ENCODE assay signal across 24 cellular contexts in genomic region chr6:140047321-140047720, GRCh38.
"Had no signal": no experiment of that assay in that cellular context is flagged by ENCODE, and none has a peak within 500 bp of the region (broad histone marks: within the 10 kb centered on the region; RNA-seq: fewer than 3 reads in every experiment).

No MANE protein-coding gene starts in this region.

- ATAC-seq: psoas muscle; right cardiac atrium; right lobe of liver; stimulated activated effector memory CD8-positive, alpha-beta T cell treated with anti-CD3 and anti-CD28 coated beads, Interleukin-12 subunit alpha, Interleukin-12 subunit beta, amount 100 ng/mL, for 72 hours; stimulated activated naive B cell treated with anti-CD40 and anti-IgM and Interleukin-4, amounts not matched to agents 10 μg/mL and 1 μg/mL and 100 μg/mL, for 72 hours had no signal

- H3K27me3 ChIP-seq: neural progenitor cell, ovary, right lobe of liver, sigmoid colon, stomach, thyroid gland, tibial nerve, upper lobe of left lung, vagina had no signal

- DNase-seq: occipital lobe; ovary; posterior cingulate gyrus; psoas muscle; right cardiac atrium; right lobe of liver; sigmoid colon; small intestine; stimulated activated CD4-positive, alpha-beta T cell treated with anti-CD3 and anti-CD28 coated beads, Interleukin-15, amount 100 ng/mL, for 24 hours; stimulated activated CD4-positive, alpha-beta T cell treated with anti-CD3 and anti-CD28 coated beads, Interleukin-2, amount 100 ng/mL, for 24 hours; stimulated activated CD4-positive, alpha-beta T cell treated with anti-CD3 and anti-CD28 coated beads, Interleukin-2, amount 100 ng/mL, for 48 hours; stimulated activated CD4-positive, alpha-beta T cell treated with anti-CD3 and anti-CD28 coated beads, Interleukin-4, amount 100 ng/mL, for 24 hours; stimulated activated naive B cell treated with anti-CD40 and anti-IgM and Interleukin-4, amounts not matched to agents 10 μg/mL and 1 μg/mL and 100 μg/mL, for 72 hours; stimulated activated naive CD4-positive, alpha-beta T cell treated with Interleukin-2 at 50 U/mL for 16 hours; stomach; thyroid gland; trophoblast cell; upper lobe of left lung had no signal

- H3K4me1 ChIP-seq: stomach, tibial nerve had no signal

- H3K27ac ChIP-seq: neural progenitor cell, ovary, parathyroid adenoma, psoas muscle, right lobe of liver, sigmoid colon, stomach, thoracic aorta, thyroid gland, tibial nerve, upper lobe of left lung, vagina had no signal

- H3K36me3 ChIP-seq: neural progenitor cell, ovary, right lobe of liver, sigmoid colon, stomach, thoracic aorta, thyroid gland, tibial nerve, upper lobe of left lung, vagina had no signal

- H3K4me3 ChIP-seq: neural progenitor cell, ovary, psoas muscle, right lobe of liver, sigmoid colon, stomach, thoracic aorta, thyroid gland, tibial nerve, upper lobe of left lung, vagina had no signal

- H3K9me3 ChIP-seq: ovary, psoas muscle, right lobe of liver, sigmoid colon, stomach, thoracic aorta, thyroid gland, tibial nerve, upper lobe of left lung, vagina had no signal
